16 cellular contexts compared by ENCODE assay signal in genomic region chr15:71085809-71086208, GRCh38. TPM values are rescaled to one million over a fixed set of nuclear protein-coding genes. Genes with fewer than 3 reads are reported as not detected.
"Had no signal": no experiment of that assay in that cellular context is flagged by ENCODE, and none has a peak within 500 bp of the region (broad histone marks: within the 10 kb centered on the region; RNA-seq: fewer than 3 reads in every experiment).

No MANE protein-coding gene starts in this region.

- H3K9me3 ChIP-seq: adrenal gland, gastroesophageal sphincter, mucosa of descending colon had no signal

- H3K4me1 ChIP-seq: gastroesophageal sphincter had no signal

- DNase-seq: activated CD4-positive, alpha-beta T cell treated with anti-CD3 and anti-CD28 coated beads, Interleukin-2, amount 50 U/mL, for 1 hour; activated CD4-positive, CD25-positive, alpha-beta regulatory T cell; activated naive CD4-positive, alpha-beta T cell treated with anti-CD3 and anti-CD28 coated beads, Interleukin-2, amount 10 ng/mL, durations not matched to agents 7 days and 5 days; adrenal gland; caudate nucleus; effector memory CD8-positive, alpha-beta T cell; left colon; mammary epithelial cell; mucosa of descending colon; natural killer cell; sigmoid colon; stimulated activated naive CD4-positive, alpha-beta T cell; trophoblast cell had no signal

- H3K4me3 ChIP-seq: adrenal gland, coronary artery, gastroesophageal sphincter, mucosa of descending colon, sigmoid colon had no signal

- H3K36me3 ChIP-seq: adrenal gland, gastroesophageal sphincter, sigmoid colon had no signal

- H3K27ac ChIP-seq: adrenal gland, coronary artery, gastroesophageal sphincter, sigmoid colon had no signal

- ATAC-seq: effector memory CD8-positive, alpha-beta T cell; gastroesophageal sphincter; left colon; mucosa of descending colon; natural killer cell had no signal

- H3K27me3 ChIP-seq: adrenal gland, gastroesophageal sphincter had no signal

RNA-seq across cellular contexts. Expression of gene THSD4, which starts 29.5 kb away (rescaled TPM):
- total RNA-seq: activated T-helper 2 cell treated with anti-CD3 and anti-CD28 coated beads, Interferon-gamma antibody, Interleukin-2, Interleukin-4, amounts not matched to agents 10 μg/mL and 5 μg/mL and 100 μg/mL, durations not matched to agents 14 hours and 24 hours and 36 hours; natural killer cell had no signal
